Comparison of ENCODE assay signal across 1 cellular context in the genomic region with DNA sequence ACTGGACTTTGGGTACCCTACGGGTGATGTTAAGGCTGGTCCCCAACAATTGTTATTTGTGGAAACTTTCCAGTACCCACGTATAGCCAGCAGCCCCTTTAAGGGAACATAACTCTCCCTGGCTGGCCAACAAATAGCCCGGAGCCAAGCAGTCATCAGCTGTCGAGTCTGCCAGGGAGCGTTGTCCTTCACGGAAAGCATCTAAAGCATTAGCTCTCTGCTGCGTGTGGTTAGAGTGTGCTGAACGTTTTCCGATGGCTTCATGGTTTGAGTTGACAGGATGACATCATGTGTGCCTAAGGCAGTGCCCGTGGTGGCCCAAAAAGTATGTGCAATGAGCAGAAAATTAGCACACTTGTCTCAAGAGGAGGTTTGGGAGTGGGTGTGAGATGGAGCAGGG.
TF ChIP-seq lines count a peak whose summit lies in the region.

No MANE protein-coding gene starts in this region.

TF ChIP-seq in HepG2, 621 proteins besides CTCF, POLR2A, EP300 and RAD21:
- TF ChIP-seq, protein P1, sequence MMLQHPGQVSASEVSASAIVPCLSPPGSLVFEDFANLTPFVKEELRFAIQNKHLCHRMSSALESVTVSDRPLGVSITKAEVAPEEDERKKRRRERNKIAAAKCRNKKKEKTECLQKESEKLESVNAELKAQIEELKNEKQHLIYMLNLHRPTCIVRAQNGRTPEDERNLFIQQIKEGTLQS (CRISPR knock-in tag; IDR thresholded peaks at IDR 0.05) = no peak
- TF ChIP-seq POLR2AphosphoS5 (IDR thresholded peaks at IDR 0.05; ENCODE audit: low read depth, low read length) = no peak
- TF ChIP-seq ATF7 (IDR thresholded peaks at IDR 0.05) = 0 out of 2 replicates have a peak, but pooled peaks have one; percentile 27
- no peak for TF ChIP-seq ATF7 (CRISPR knock-in tag; IDR thresholded peaks at IDR 0.05)
